1 cellular context compared by ENCODE assay signal in genomic region chr7:85153715-85154114, GRCh38.
TF ChIP-seq lines count a peak whose summit lies in the region.

No MANE protein-coding gene starts in this region.

TF ChIP-seq in IMR-90, 13 proteins besides CTCF, POLR2A, EP300 and RAD21:
- TF ChIP-seq CHD1 (IDR thresholded peaks at IDR 0.05; ENCODE audit: low read depth, low read length), result no peak
- TF ChIP-seq BHLHE40 (IDR thresholded peaks at IDR 0.05; ENCODE audit: low read depth, low read length), result no peak
- TF ChIP-seq NFE2L2 (IDR thresholded peaks at IDR 0.05; ENCODE audit: low read depth, low read length), result no peak
- no peak for TF ChIP-seq FOS (IDR thresholded peaks at IDR 0.05; ENCODE audit: low read depth, low read length)
- no peak for TF ChIP-seq RFX5 (IDR thresholded peaks at IDR 0.05; ENCODE audit: low read depth, low read length)
TF ChIP-seq in IMR-90: peak in this region for 0.
